ENCODE assay signal across 1 cellular context in the genomic region with DNA sequence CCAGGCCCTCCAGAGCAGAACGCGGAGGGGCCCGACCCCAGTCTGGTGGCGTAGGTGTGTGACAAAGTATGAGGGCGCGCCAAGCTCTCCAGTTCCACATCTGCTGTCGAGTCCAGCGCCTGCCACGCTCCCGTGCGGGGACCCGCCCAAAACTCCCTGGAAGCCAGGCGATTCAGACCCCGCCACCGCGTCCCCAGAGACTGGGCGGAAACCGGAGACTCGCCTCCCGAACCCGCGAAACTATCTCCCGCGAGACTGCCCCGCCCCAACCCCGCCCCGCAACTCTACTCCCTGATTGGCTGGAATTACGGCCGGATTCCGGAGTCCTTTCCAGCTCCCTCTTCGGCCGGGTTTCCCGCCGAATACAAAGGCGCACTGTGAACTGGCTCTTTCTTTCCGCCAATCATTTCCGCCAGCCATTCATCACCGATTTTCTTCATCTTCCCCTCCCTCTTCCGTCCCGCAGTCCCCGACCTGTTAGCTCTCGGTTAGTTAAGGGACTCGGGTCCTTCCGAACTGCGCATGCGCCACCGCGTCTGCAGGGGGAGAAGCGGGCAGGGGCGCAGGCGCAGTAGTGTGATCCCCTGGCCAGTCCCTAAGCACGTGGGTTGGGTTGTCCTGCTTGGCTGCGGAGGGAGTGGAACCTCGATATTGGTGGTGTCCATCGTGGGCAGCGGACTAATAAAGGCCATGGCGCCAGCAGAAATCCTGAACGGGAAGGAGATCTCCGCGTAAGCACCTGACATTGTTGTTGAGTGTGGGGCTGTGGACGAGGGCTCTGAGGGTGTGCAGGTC.
A peak's percentile ranks its signal among the peaks of the same experiment; 100 is the strongest.
TF ChIP-seq lines count a peak whose summit lies in the region.

A gene (plus strand): TSS at position 616 of the 795 bp plus-strand sequence. CDS start 75 bp downstream, at position 691.

TF ChIP-seq in HepG2, 621 proteins besides CTCF, POLR2A, EP300 and RAD21 (continued from another document and continues in another):
- TF ChIP-seq ZFP41 (CRISPR knock-in tag; IDR thresholded peaks at IDR 0.05; ENCODE audit: borderline replicate concordance) (peak; percentile 78; the same call in 1 of the 2 replicates), DPF2 (CRISPR knock-in tag; IDR thresholded peaks at IDR 0.05; ENCODE audit: borderline replicate concordance, low read depth) (no peak), ZNF549 (CRISPR knock-in tag; IDR thresholded peaks at IDR 0.05) (no peak), MED1 (CRISPR knock-in tag; IDR thresholded peaks at IDR 0.05) (peak; percentile 22; the same call in 1 of the 2 replicates), DNMT1 (CRISPR knock-in tag; IDR thresholded peaks at IDR 0.05) (no peak), ZNF333 (CRISPR knock-in tag; IDR thresholded peaks at IDR 0.05; ENCODE audit: borderline replicate concordance) (peak; percentile 65; the same call in 1 of the 2 replicates), ZFX (CRISPR knock-in tag; IDR thresholded peaks at IDR 0.05; ENCODE audit: low read depth) (peak; percentile 81), ZNF772 (CRISPR knock-in tag; IDR thresholded peaks at IDR 0.05) (peak; percentile 69), ZNF567 (CRISPR knock-in tag; IDR thresholded peaks at IDR 0.05; ENCODE audit: borderline replicate concordance) (peak; percentile 89; the same call in 1 of the 2 replicates), NCOA1 (CRISPR knock-in tag; IDR thresholded peaks at IDR 0.05) (no peak), ZNF563 (CRISPR knock-in tag; IDR thresholded peaks at IDR 0.05) (peak; percentile 96), GABPA (IDR thresholded peaks at IDR 0.05; ENCODE audit: low read depth, low read length) (0 out of 2 replicates have a peak, but pooled peaks have one; percentile 13), GABPA (CRISPR knock-in tag; IDR thresholded peaks at IDR 0.05; ENCODE audit: low read depth) (peak; percentile 85), ZBTB38 (CRISPR knock-in tag; IDR thresholded peaks at IDR 0.05) (0 out of 2 replicates have a peak, but pooled peaks have one; percentile 19), GLI4 (CRISPR knock-in tag; IDR thresholded peaks at IDR 0.05; ENCODE audit: borderline replicate concordance) (no peak), ZNF547 (CRISPR knock-in tag; IDR thresholded peaks at IDR 0.05) (peak; percentile 95), ZNF350 (CRISPR knock-in tag; IDR thresholded peaks at IDR 0.05; ENCODE audit: borderline replicate concordance, low read depth) (no peak; the same call in 1 of the 2 replicates), ZNF619 (CRISPR knock-in tag; IDR thresholded peaks at IDR 0.05) (no peak), ZNF577 (CRISPR knock-in tag; IDR thresholded peaks at IDR 0.05; ENCODE audit: borderline replicate concordance, low read depth) (peak; percentile 91; the same call in 1 of the 2 replicates), ZBTB20 (CRISPR knock-in tag; IDR thresholded peaks at IDR 0.05; ENCODE audit: borderline replicate concordance, low read depth) (peak; percentile 81; the same call in 1 of the 2 replicates), HDAC6 (IDR thresholded peaks at IDR 0.05; ENCODE audit: low read depth, low read length) (no peak), ZMAT3 (CRISPR knock-in tag; conservative IDR thresholded peaks at IDR 0.05) (peak; percentile 96), NFYB (CRISPR knock-in tag; IDR thresholded peaks at IDR 0.05) (peak; percentile 87), ZNF737 (CRISPR knock-in tag; IDR thresholded peaks at IDR 0.05; ENCODE audit: borderline replicate concordance) (no peak), ZNF101 (CRISPR knock-in tag; IDR thresholded peaks at IDR 0.05; ENCODE audit: borderline replicate concordance, low read depth) (no peak), ZSCAN31 (CRISPR knock-in tag; IDR thresholded peaks at IDR 0.05; ENCODE audit: low read depth) (peak; percentile 21), MAFG (CRISPR knock-in tag; IDR thresholded peaks at IDR 0.05) (no peak), MZF1 (CRISPR knock-in tag; IDR thresholded peaks at IDR 0.05; ENCODE audit: borderline replicate concordance) (0 out of 2 replicates have a peak, but pooled peaks have one; percentile 47), ZNF883 (CRISPR knock-in tag; IDR thresholded peaks at IDR 0.05; ENCODE audit: not compliant biosample characterization) (peak; percentile 86), FOXA3 (CRISPR knock-in tag; IDR thresholded peaks at IDR 0.05) (no peak), THAP11 (CRISPR knock-in tag; IDR thresholded peaks at IDR 0.05) (peak; percentile 56; the same call in 1 of the 2 replicates)
- TF ChIP-seq, protein P1, sequence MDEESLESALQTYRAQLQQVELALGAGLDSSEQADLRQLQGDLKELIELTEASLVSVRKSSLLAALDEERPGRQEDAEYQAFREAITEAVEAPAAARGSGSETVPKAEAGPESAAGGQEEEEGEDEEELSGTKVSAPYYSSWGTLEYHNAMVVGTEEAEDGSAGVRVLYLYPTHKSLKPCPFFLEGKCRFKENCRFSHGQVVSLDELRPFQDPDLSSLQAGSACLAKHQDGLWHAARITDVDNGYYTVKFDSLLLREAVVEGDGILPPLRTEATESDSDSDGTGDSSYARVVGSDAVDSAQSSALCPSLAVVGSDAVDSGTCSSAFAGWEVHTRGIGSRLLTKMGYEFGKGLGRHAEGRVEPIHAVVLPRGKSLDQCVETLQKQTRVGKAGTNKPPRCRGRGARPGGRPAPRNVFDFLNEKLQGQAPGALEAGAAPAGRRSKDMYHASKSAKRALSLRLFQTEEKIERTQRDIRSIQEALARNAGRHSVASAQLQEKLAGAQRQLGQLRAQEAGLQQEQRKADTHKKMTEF (CRISPR knock-in tag; IDR thresholded peaks at IDR 0.05) = peak; percentile 82
- TF ChIP-seq, protein P2, sequence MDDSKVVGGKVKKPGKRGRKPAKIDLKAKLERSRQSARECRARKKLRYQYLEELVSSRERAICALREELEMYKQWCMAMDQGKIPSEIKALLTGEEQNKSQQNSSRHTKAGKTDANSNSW (CRISPR knock-in tag; IDR thresholded peaks at IDR 0.05; ENCODE audit: borderline replicate concordance) = peak; percentile 85; the same call in 1 of the 2 replicates
- TF ChIP-seq, protein P3, sequence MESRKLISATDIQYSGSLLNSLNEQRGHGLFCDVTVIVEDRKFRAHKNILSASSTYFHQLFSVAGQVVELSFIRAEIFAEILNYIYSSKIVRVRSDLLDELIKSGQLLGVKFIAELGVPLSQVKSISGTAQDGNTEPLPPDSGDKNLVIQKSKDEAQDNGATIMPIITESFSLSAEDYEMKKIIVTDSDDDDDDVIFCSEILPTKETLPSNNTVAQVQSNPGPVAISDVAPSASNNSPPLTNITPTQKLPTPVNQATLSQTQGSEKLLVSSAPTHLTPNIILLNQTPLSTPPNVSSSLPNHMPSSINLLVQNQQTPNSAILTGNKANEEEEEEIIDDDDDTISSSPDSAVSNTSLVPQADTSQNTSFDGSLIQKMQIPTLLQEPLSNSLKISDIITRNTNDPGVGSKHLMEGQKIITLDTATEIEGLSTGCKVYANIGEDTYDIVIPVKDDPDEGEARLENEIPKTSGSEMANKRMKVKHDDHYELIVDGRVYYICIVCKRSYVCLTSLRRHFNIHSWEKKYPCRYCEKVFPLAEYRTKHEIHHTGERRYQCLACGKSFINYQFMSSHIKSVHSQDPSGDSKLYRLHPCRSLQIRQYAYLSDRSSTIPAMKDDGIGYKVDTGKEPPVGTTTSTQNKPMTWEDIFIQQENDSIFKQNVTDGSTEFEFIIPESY (CRISPR knock-in tag; IDR thresholded peaks at IDR 0.05) = peak; percentile 7; the same call in 1 of the 2 replicates
- TF ChIP-seq, protein P4, sequence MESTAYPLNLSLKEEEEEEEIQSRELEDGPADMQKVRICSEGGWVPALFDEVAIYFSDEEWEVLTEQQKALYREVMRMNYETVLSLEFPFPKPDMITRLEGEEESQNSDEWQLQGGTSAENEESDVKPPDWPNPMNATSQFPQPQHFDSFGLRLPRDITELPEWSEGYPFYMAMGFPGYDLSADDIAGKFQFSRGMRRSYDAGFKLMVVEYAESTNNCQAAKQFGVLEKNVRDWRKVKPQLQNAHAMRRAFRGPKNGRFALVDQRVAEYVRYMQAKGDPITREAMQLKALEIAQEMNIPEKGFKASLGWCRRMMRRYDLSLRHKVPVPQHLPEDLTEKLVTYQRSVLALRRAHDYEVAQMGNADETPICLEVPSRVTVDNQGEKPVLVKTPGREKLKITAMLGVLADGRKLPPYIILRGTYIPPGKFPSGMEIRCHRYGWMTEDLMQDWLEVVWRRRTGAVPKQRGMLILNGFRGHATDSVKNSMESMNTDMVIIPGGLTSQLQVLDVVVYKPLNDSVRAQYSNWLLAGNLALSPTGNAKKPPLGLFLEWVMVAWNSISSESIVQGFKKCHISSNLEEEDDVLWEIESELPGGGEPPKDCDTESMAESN (CRISPR knock-in tag; conservative IDR thresholded peaks at IDR 0.05) = peak; percentile 53
- TF ChIP-seq, protein P5, sequence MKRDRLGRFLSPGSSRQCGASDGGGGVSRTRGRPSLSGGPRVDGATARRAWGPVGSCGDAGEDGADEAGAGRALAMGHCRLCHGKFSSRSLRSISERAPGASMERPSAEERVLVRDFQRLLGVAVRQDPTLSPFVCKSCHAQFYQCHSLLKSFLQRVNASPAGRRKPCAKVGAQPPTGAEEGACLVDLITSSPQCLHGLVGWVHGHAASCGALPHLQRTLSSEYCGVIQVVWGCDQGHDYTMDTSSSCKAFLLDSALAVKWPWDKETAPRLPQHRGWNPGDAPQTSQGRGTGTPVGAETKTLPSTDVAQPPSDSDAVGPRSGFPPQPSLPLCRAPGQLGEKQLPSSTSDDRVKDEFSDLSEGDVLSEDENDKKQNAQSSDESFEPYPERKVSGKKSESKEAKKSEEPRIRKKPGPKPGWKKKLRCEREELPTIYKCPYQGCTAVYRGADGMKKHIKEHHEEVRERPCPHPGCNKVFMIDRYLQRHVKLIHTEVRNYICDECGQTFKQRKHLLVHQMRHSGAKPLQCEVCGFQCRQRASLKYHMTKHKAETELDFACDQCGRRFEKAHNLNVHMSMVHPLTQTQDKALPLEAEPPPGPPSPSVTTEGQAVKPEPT (CRISPR knock-in tag; IDR thresholded peaks at IDR 0.05; ENCODE audit: low read depth) = no peak
- TF ChIP-seq, protein P6, sequence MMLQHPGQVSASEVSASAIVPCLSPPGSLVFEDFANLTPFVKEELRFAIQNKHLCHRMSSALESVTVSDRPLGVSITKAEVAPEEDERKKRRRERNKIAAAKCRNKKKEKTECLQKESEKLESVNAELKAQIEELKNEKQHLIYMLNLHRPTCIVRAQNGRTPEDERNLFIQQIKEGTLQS (CRISPR knock-in tag; IDR thresholded peaks at IDR 0.05) = peak; percentile 47; the same call in 1 of the 2 replicates
- TF ChIP-seq, protein P7, sequence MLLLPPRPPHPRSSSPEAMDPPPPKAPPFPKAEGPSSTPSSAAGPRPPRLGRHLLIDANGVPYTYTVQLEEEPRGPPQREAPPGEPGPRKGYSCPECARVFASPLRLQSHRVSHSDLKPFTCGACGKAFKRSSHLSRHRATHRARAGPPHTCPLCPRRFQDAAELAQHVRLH (CRISPR knock-in tag; IDR thresholded peaks at IDR 0.05; ENCODE audit: borderline replicate concordance, low read depth) = 0 out of 2 replicates have a peak, but pooled peaks have one; percentile 37
- TF ChIP-seq, protein P8, sequence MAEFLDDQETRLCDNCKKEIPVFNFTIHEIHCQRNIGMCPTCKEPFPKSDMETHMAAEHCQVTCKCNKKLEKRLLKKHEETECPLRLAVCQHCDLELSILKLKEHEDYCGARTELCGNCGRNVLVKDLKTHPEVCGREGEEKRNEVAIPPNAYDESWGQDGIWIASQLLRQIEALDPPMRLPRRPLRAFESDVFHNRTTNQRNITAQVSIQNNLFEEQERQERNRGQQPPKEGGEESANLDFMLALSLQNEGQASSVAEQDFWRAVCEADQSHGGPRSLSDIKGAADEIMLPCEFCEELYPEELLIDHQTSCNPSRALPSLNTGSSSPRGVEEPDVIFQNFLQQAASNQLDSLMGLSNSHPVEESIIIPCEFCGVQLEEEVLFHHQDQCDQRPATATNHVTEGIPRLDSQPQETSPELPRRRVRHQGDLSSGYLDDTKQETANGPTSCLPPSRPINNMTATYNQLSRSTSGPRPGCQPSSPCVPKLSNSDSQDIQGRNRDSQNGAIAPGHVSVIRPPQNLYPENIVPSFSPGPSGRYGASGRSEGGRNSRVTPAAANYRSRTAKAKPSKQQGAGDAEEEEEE (CRISPR knock-in tag; IDR thresholded peaks at IDR 0.05; ENCODE audit: borderline replicate concordance) = peak; percentile 38; the same call in 1 of the 2 replicates
- TF ChIP-seq, protein P9, sequence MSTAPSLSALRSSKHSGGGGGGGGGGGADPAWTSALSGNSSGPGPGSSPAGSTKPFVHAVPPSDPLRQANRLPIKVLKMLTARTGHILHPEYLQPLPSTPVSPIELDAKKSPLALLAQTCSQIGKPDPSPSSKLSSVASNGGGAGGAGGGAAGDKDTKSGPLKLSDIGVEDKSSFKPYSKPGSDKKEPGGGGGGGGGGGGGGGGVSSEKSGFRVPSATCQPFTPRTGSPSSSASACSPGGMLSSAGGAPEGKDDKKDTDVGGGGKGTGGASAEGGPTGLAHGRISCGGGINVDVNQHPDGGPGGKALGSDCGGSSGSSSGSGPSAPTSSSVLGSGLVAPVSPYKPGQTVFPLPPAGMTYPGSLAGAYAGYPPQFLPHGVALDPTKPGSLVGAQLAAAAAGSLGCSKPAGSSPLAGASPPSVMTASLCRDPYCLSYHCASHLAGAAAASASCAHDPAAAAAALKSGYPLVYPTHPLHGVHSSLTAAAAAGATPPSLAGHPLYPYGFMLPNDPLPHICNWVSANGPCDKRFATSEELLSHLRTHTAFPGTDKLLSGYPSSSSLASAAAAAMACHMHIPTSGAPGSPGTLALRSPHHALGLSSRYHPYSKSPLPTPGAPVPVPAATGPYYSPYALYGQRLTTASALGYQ (CRISPR knock-in tag; IDR thresholded peaks at IDR 0.05) = no peak
- TF ChIP-seq, protein P10, sequence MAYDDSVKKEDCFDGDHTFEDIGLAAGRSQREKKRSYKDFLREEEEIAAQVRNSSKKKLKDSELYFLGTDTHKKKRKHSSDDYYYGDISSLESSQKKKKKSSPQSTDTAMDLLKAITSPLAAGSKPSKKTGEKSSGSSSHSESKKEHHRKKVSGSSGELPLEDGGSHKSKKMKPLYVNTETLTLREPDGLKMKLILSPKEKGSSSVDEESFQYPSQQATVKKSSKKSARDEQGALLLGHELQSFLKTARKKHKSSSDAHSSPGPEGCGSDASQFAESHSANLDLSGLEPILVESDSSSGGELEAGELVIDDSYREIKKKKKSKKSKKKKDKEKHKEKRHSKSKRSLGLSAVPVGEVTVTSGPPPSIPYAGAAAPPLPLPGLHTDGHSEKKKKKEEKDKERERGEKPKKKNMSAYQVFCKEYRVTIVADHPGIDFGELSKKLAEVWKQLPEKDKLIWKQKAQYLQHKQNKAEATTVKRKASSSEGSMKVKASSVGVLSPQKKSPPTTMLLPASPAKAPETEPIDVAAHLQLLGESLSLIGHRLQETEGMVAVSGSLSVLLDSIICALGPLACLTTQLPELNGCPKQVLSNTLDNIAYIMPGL (CRISPR knock-in tag; IDR thresholded peaks at IDR 0.05; ENCODE audit: borderline replicate concordance in 1 of 2, low read depth in 1 of 2) = peak in 1 of 2 experiments; percentile 66; a peak in 1 of 4 replicates
- TF ChIP-seq, protein P11, sequence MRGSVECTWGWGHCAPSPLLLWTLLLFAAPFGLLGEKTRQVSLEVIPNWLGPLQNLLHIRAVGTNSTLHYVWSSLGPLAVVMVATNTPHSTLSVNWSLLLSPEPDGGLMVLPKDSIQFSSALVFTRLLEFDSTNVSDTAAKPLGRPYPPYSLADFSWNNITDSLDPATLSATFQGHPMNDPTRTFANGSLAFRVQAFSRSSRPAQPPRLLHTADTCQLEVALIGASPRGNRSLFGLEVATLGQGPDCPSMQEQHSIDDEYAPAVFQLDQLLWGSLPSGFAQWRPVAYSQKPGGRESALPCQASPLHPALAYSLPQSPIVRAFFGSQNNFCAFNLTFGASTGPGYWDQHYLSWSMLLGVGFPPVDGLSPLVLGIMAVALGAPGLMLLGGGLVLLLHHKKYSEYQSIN (CRISPR knock-in tag; IDR thresholded peaks at IDR 0.05; ENCODE audit: borderline replicate concordance) = 0 out of 2 replicates have a peak, but pooled peaks have one; percentile 82
- TF ChIP-seq, protein P12, sequence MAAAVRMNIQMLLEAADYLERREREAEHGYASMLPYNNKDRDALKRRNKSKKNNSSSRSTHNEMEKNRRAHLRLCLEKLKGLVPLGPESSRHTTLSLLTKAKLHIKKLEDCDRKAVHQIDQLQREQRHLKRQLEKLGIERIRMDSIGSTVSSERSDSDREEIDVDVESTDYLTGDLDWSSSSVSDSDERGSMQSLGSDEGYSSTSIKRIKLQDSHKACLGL (CRISPR knock-in tag; IDR thresholded peaks at IDR 0.05) = peak; percentile 92
